ENCODE assay signal across 29 cellular contexts in the genomic region with DNA sequence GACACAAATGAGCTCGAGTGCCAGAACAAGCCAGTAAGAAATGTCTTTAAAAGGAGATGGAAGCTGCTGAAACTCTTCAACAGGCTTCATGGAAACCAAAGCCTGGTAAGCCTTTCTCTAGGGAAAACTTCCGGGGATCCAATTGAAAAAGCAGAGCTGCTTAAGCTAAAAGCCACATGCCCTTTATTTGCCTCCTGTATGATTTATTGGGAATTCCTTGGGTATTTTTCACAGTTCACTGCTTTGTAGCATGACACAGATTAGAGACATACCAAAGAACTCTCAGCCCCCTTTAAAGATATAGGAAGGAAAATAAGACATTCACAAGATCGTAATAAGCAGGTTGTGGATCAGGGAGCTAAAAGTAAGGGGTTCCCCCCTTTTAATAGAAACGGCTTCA.
"Had no signal": no experiment of that assay in that cellular context is flagged by ENCODE, and none has a peak within 500 bp of the region (broad histone marks: within the 10 kb centered on the region; RNA-seq: fewer than 3 reads in every experiment).

No MANE protein-coding gene starts in this region.

- H3K36me3 Mint-ChIP-seq: memory B cell, natural killer cell, type B pancreatic cell had no signal

- H3K27ac Mint-ChIP-seq: memory B cell, natural killer cell, type B pancreatic cell had no signal

- H3K4me2 ChIP-seq: smooth muscle cell had no signal

- H3K9me3 Mint-ChIP-seq: memory B cell, natural killer cell, type B pancreatic cell had no signal

- H3K4me1 ChIP-seq: esophagus squamous epithelium, lower lobe of right lung, psoas muscle, right atrium auricular region, stomach, testis had no signal

- H3K36me3 ChIP-seq: esophagus squamous epithelium, lower lobe of right lung, ovary, right atrium auricular region, stomach, tibial artery had no signal

- H3K4me3 ChIP-seq: coronary artery, esophagus squamous epithelium, lower lobe of right lung, ovary, psoas muscle, right atrium auricular region, smooth muscle cell, stomach, testis, tibial artery had no signal

- H3K9me3 ChIP-seq: esophagus squamous epithelium, lower lobe of right lung, ovary, psoas muscle, right atrium auricular region, stomach, testis, tibial artery had no signal

- DNase-seq: dermis blood vessel endothelial cell; effector memory CD4-positive, alpha-beta T cell; esophagus squamous epithelium; head of caudate nucleus; kidney; left cardiac atrium; left ventricle myocardium superior; lower lobe of right lung; natural killer cell; occipital lobe; ovary; posterior cingulate gyrus; psoas muscle; stimulated activated CD4-positive, alpha-beta T cell treated with anti-CD3 and anti-CD28 coated beads, Interleukin-12 subunit alpha, Interleukin-12 subunit beta, amount 100 ng/mL, for 4 hours; stimulated activated CD4-positive, alpha-beta T cell treated with anti-CD3 and anti-CD28 coated beads, Interleukin-1b, Interleukin-23, amount 100 ng/mL, for 48 hours; stimulated activated CD4-positive, alpha-beta T cell treated with anti-CD3 and anti-CD28 coated beads, Interleukin-4, amount 100 ng/mL, for 1 hour; stimulated activated CD8-positive, alpha-beta memory T cell treated with anti-CD3 and anti-CD28 coated beads, Interleukin-4, amount 100 ng/mL, for 48 hours; stimulated activated naive CD4-positive, alpha-beta T cell treated with Interleukin-2 at 50 U/mL for 16 hours; stomach; testis; tibial artery had no signal

- FAIRE-seq: endothelial cell of umbilical vein, frontal cortex, kidney had no signal

- H3K4me3 Mint-ChIP-seq: memory B cell, natural killer cell, type B pancreatic cell had no signal

- H3K4me1 Mint-ChIP-seq: natural killer cell had no signal

- H3K27me3 ChIP-seq: ovary, right atrium auricular region, stomach, testis, tibial artery had no signal

- ATAC-seq: left cardiac atrium, left ventricle myocardium superior, lower lobe of right lung, natural killer cell, psoas muscle, sciatic nerve had no signal

- H3K27ac ChIP-seq: coronary artery, esophagus squamous epithelium, lower lobe of right lung, ovary, psoas muscle, right atrium auricular region, stomach, testis, tibial artery had no signal
